8 cellular contexts compared by ENCODE assay signal in the genomic region with DNA sequence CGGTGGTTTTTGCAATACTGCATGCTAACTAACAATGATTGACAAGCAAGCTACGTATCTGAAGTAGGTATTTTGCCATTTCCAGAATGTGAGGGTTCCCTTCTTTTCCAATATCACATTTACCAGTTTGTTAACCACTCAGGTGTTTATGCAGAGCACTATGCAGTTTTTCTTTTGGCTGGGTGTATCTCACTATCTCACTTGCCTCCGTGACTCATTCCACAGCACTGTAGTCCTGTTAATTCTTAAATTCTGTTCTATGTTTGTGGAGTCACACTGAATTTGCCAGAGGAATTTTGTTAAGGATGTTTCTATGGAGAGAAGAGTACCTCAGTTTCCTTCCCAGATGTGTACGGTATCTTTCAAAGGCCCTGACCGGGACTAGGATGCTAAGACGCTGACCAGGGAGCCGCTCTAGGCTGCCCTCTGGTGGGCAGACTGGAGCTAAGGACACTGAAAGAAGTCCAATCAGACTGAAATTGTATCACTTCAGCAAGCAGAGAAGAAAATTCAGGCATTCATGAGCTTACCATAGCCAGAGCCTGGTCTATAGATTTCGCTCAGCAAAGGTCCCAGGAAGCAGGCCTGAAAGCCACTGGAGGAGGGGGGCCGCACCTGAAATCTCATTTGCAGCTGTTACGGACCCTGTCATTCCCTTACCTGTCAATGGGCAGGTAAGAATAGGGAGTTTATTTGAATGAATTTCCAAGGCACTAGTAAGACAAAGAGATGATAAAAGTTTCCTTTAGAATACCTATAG.
A peak's percentile ranks its signal among the peaks of the same experiment; 100 is the strongest.
DNase-seq lines count a peak whose midpoint lies in the region; ATAC-seq lines count a peak whose summit lies in the region.

No MANE protein-coding gene starts in this region.

- intact Hi-C loops in head of caudate nucleus (cut with DNase I): loop anchor here (5.0 kb wide), 1 partner anchor 1460 kb away; no protein-coding TSS in a partner anchor

- DNase-seq in CD1c-positive myeloid dendritic cell (ENCODE audit: extremely low spot score) (peak; percentile 28), NCI-H1048 (lab: John Stamatoyannopoulos, UW) (peak; percentile 3), head of caudate nucleus (peak; percentile 4 to 88 (median 74)), pulmonary artery endothelial cell (ENCODE audit: low read depth, low spot score) (peak; percentile 2), GF-D8 (lab: John Stamatoyannopoulos, UW) (no peak)
- peak; percentile 4 for DNase-seq in activated naive CD4-positive, alpha-beta T cell treated with Interleukin-2 at 50 U/mL for 16 hours

- ATAC-seq in GM18508 (IDR thresholded peaks at IDR 0.05; ENCODE audit: insufficient read depth, unreplicated experiment): peak; percentile 92
- ATAC-seq in HG02798 (IDR thresholded peaks at IDR 0.05; ENCODE audit: poor library complexity, unreplicated experiment): peak; percentile 99
